In genomic region chr1:41640756-41641482, GRCh38 we compare ENCODE assay signal across 25 cellular contexts.
DNase-seq lines count a peak whose midpoint lies in the region; ATAC-seq, FAIRE-seq and TF ChIP-seq lines count a peak whose summit lies in the region.
"Had no signal": no experiment of that assay in that cellular context is flagged by ENCODE, and none has a peak within 500 bp of the region (broad histone marks: within the 10 kb centered on the region; RNA-seq: fewer than 3 reads in every experiment).

No MANE protein-coding gene starts in this region.

- POLR2A ChIA-PET in OCI-LY7 (lab: Charles Lee) = no interaction called here
- POLR2A ChIA-PET in naive thymus-derived CD4-positive, alpha-beta T cell (lab: Charles Lee) = no interaction called here

- ATAC-seq in naive thymus-derived CD4-positive, alpha-beta T cell = no peak
- ATAC-seq: gastroesophageal sphincter, mucosa of descending colon had no signal

- H3K4me3 ChIP-seq in OCI-LY7 (ENCODE audit: low read depth, low read length, poor library complexity, severe bottlenecking) (no peak overlapping the region), foreskin fibroblast (ENCODE audit: low read depth in 1 of 2, low read length in 2 of 2) (no peak overlapping the region)
- no peak overlapping the region for H3K4me3 ChIP-seq in naive thymus-derived CD4-positive, alpha-beta T cell (ENCODE audit: low read length)
- H3K4me3 ChIP-seq: esophagus squamous epithelium, gastroesophageal sphincter, mucosa of descending colon, prostate gland, thoracic aorta had no signal

- H3K4me2 ChIP-seq in OCI-LY7 (ENCODE audit: low read length) = peak overlapping the region; percentile 24; the same call in 1 of the 2 replicates

- no peak for TF ChIP-seq POLR2A in GM12891 (IDR thresholded peaks at IDR 0.05; ENCODE audit: low read depth, low read length)

- H3K9me2 ChIP-seq in OCI-LY7 (ENCODE audit: insufficient read depth, low read length) = no peaks in the 10 kb centered on the region

- H3K27me3 ChIP-seq in naive thymus-derived CD4-positive, alpha-beta T cell (ENCODE audit: control insufficient read depth in 2 of 2, insufficient read depth in 2 of 2, low read length in 2 of 2) = no peaks in the 10 kb centered on the region
- H3K27me3 ChIP-seq: esophagus squamous epithelium, gastroesophageal sphincter, neutrophil had no signal

- H3K36me3 Mint-ChIP-seq in T-helper 1 cell treated with Interleukin-12 subunit alpha and Interleukin-12 subunit beta and Interleukin-4 antibody, amounts not matched to agents 30 μg/mL and 1 μg/mL, for 36 hours (ENCODE audit: low read depth) = peaks cover 19% of the 10 kb centered on the region
- no peaks in the 10 kb centered on the region for H3K36me3 Mint-ChIP-seq in naive thymus-derived CD4-positive, alpha-beta T cell

- H3K27ac ChIP-seq in OCI-LY7 (ENCODE audit: low read depth, low read length, poor library complexity, severe bottlenecking) = no peak overlapping the region
- no peak overlapping the region for H3K27ac ChIP-seq in naive thymus-derived CD4-positive, alpha-beta T cell (ENCODE audit: low read depth, low read length)
- H3K27ac ChIP-seq: 22Rv1, esophagus squamous epithelium, gastroesophageal sphincter, neutrophil, prostate gland, thoracic aorta, WERI-Rb-1 had no signal

- no TSS peak for BruUV-seq in OCI-LY7 (replicated peaks; lab: Mats Ljungman, UMichigan)

- no peaks in the 10 kb centered on the region for H3K9me3 ChIP-seq in OCI-LY7 (ENCODE audit: low read length)
- H3K9me3 ChIP-seq in naive thymus-derived CD4-positive, alpha-beta T cell (ENCODE audit: control insufficient read depth in 2 of 3, low read length in 3 of 3) = no peaks in the 10 kb centered on the region
- H3K9me3 ChIP-seq: esophagus squamous epithelium, gastroesophageal sphincter, mucosa of descending colon, neutrophil, prostate gland, thoracic aorta had no signal

- FAIRE-seq in GM12891 (lab: Jason Lieb, UNC) = peak; percentile 69
- FAIRE-seq: colon, keratinocyte had no signal

- no peaks in the 10 kb centered on the region for H3K79me2 ChIP-seq in OCI-LY7 (ENCODE audit: insufficient read depth, low read depth, low read length)

- peak overlapping the region; percentile 41 for H3K27ac Mint-ChIP-seq in T-helper 1 cell treated with Interleukin-12 subunit alpha and Interleukin-12 subunit beta and Interleukin-4 antibody, amounts not matched to agents 30 μg/mL and 1 μg/mL, for 36 hours
- H3K27ac Mint-ChIP-seq in naive thymus-derived CD4-positive, alpha-beta T cell = peak overlapping the region in 5 of 9 donors; percentile 24 to 68 (median 45)
- H3K27ac Mint-ChIP-seq: H9 had no signal

- H3K4me1 ChIP-seq in OCI-LY7 (ENCODE audit: insufficient read depth, low read length, poor library complexity, severe bottlenecking) = peaks cover 25% of the 10 kb centered on the region
- peaks cover 10 to 17% of the 10 kb centered on the region in 2 donors for H3K4me1 ChIP-seq in naive thymus-derived CD4-positive, alpha-beta T cell (ENCODE audit: control insufficient read depth in 2 of 2, insufficient read depth in 2 of 2, low read length in 2 of 2)
- H3K4me1 ChIP-seq: esophagus squamous epithelium, gastroesophageal sphincter, prostate gland had no signal

- H2AFZ ChIP-seq in OCI-LY7 (ENCODE audit: low read length) = peak overlapping the region; percentile 19; the same call in 1 of the 2 replicates

- no peak for DNase-seq in T-helper 1 cell
- no peak for DNase-seq in GM12891 (ENCODE audit: insufficient read length, low spot score)
- DNase-seq in OCI-LY7 (ENCODE audit: low spot score) = no peak
- DNase-seq in naive thymus-derived CD4-positive, alpha-beta T cell = no peak
- DNase-seq in foreskin fibroblast = no peak
- no peak for DNase-seq in stimulated activated CD4-positive, alpha-beta T cell treated with anti-CD3 and anti-CD28 coated beads, Interleukin-4, amount 100 ng/mL, for 24 hours
- DNase-seq in GM19240 (ENCODE audit: insufficient read length, low spot score) = no peak
- DNase-seq: activated CD8-positive, alpha-beta memory T cell treated with anti-CD3 and anti-CD28 coated beads for 24 hours; effector memory CD8-positive, alpha-beta T cell; esophagus squamous epithelium; H9; mucosa of descending colon; NCI-H1417 treated with DMSO at 0.1 percent for 48 hours; NCI-H2107; NK-92 treated with Interleukin-12 subunit alpha and Interleukin-12 subunit beta, amount 100 ng/mL, for 24 hours; WERI-Rb-1 had no signal

- no peak overlapping the region for H3K4me3 Mint-ChIP-seq in T-helper 1 cell treated with Interleukin-12 subunit alpha and Interleukin-12 subunit beta and Interleukin-4 antibody, amounts not matched to agents 30 μg/mL and 1 μg/mL, for 36 hours
- H3K4me3 Mint-ChIP-seq in naive thymus-derived CD4-positive, alpha-beta T cell = no peak overlapping the region
- H3K4me3 Mint-ChIP-seq: activated T-helper 17 cell treated with anti-CD3 and anti-CD28 coated beads, Interleukin-2, amount 50 U/mL, for 72 hours; H9 had no signal

- no peaks in the 10 kb centered on the region for H4K20me1 ChIP-seq in OCI-LY7 (ENCODE audit: insufficient read depth, low read length)

- intact Hi-C loops in OCI-LY7 (cut with micrococcal nuclease; ENCODE audit: unreplicated experiment) = no loop called here
- intact Hi-C loops in naive thymus-derived CD4-positive, alpha-beta T cell (cut with micrococcal nuclease) = no loop called here

- H3K9me3 Mint-ChIP-seq in T-helper 1 cell treated with Interleukin-12 subunit alpha and Interleukin-12 subunit beta and Interleukin-4 antibody, amounts not matched to agents 30 μg/mL and 1 μg/mL, for 36 hours = no peaks in the 10 kb centered on the region
- no peaks in the 10 kb centered on the region for H3K9me3 Mint-ChIP-seq in naive thymus-derived CD4-positive, alpha-beta T cell
- H3K9me3 Mint-ChIP-seq: activated T-helper 17 cell treated with anti-CD3 and anti-CD28 coated beads, Interleukin-2, amount 50 U/mL, for 72 hours; effector memory CD8-positive, alpha-beta T cell; H9 had no signal

- peaks cover 35% of the 10 kb centered on the region for H3K4me1 Mint-ChIP-seq in T-helper 1 cell treated with Interleukin-12 subunit alpha and Interleukin-12 subunit beta and Interleukin-4 antibody, amounts not matched to agents 30 μg/mL and 1 μg/mL, for 36 hours (ENCODE audit: low read depth)
- H3K4me1 Mint-ChIP-seq in naive thymus-derived CD4-positive, alpha-beta T cell = peaks cover 0 to 44% (median 32%) of the 10 kb centered on the region in 7 donors

- H3K36me3 ChIP-seq in OCI-LY7 (ENCODE audit: insufficient read depth, low read length) = no peaks in the 10 kb centered on the region
- H3K36me3 ChIP-seq in naive thymus-derived CD4-positive, alpha-beta T cell (ENCODE audit: control insufficient read depth in 2 of 3, insufficient read depth in 3 of 3, low read length in 3 of 3) = no peaks in the 10 kb centered on the region
- H3K36me3 ChIP-seq: esophagus squamous epithelium, gastroesophageal sphincter, neutrophil, prostate gland, thoracic aorta, WERI-Rb-1 had no signal

- CTCF ChIA-PET in OCI-LY7 (lab: Charles Lee; ENCODE audit: unreplicated experiment) = no interaction called here
- CTCF ChIA-PET in naive thymus-derived CD4-positive, alpha-beta T cell (lab: Charles Lee) = no interaction called here

- no peaks in the 10 kb centered on the region for H3K27me3 Mint-ChIP-seq in T-helper 1 cell treated with Interleukin-12 subunit alpha and Interleukin-12 subunit beta and Interleukin-4 antibody, amounts not matched to agents 30 μg/mL and 1 μg/mL, for 36 hours (ENCODE audit: low read depth)
- H3K27me3 Mint-ChIP-seq in naive thymus-derived CD4-positive, alpha-beta T cell = no peaks in the 10 kb centered on the region
- H3K27me3 Mint-ChIP-seq: activated T-helper 17 cell treated with anti-CD3 and anti-CD28 coated beads, Interleukin-2, amount 50 U/mL, for 72 hours; effector memory CD8-positive, alpha-beta T cell had no signal

- no peak for TF ChIP-seq CTCF in OCI-LY7 (conservative IDR thresholded peaks at IDR 0.05; ENCODE audit: low read length)
- TF ChIP-seq CTCF in foreskin fibroblast (IDR thresholded peaks at IDR 0.05; ENCODE audit: low read depth, low read length) = no peak

TF ChIP-seq in GM12891, 5 proteins besides CTCF, POLR2A, EP300 and RAD21:
- TF ChIP-seq PAX5 (IDR thresholded peaks at IDR 0.05; ENCODE audit: insufficient read depth, low read length, severe bottlenecking) (no peak), POU2F2 (IDR thresholded peaks at IDR 0.05; ENCODE audit: low read depth, low read length) (no peak), SPI1 (IDR thresholded peaks at IDR 0.05; ENCODE audit: low read depth, low read length) (no peak), POLR2AphosphoS5 (IDR thresholded peaks at IDR 0.05; ENCODE audit: low read depth, low read length) (no peak), TAF1 (IDR thresholded peaks at IDR 0.05; ENCODE audit: low read depth, low read length) (no peak)
